Comparison of ENCODE assay signal across 1 cellular context in genomic region chr19:47158879-47159509, GRCh38.
TF ChIP-seq lines count a peak whose summit lies in the region.

No MANE protein-coding gene starts in this region.

TF ChIP-seq in GM23338, 12 proteins besides CTCF, POLR2A, EP300 and RAD21 (continued from another document):
- no peak for TF ChIP-seq ZNF462 (CRISPR knock-in tag; IDR thresholded peaks at IDR 0.05)
TF ChIP-seq in GM23338: peak in this region for 0.
